Comparison of ENCODE assay signal across 18 cellular contexts in the genomic region with DNA sequence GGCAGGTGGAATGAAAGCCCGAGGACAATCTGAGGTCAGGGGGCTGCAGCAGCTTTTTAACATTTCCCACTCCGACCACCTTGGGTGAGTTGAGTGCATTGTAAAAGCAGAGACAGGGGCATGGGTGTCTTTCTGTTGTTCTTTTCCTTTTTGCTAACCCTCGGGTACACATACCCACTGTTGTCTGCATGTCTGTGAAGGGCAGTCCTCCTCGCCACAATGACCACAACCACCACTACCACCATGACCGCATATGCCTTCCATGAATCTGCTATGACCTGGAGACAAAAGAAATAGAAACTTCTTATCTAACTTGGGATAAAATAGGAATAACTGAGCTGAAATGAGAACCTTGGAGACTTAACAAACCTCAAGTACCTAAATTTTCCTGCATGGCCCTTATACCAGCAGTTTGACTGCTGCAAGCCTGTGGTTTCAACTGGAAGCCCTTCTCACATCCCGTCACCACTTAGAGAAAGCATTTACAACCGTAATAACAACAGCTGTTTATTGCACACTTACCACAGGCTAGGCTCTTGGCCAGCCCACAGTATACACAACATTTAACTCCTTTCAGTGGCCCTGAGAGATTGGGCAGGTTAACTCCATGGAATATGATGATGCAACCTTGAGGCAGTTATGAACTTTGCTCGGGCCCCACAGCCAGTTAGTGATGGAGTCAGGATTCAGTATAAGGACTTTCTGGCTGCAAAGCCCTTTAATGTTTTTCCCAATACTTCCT.
DNase-seq lines count a peak whose midpoint lies in the region; ATAC-seq and TF ChIP-seq lines count a peak whose summit lies in the region.
"Had no signal": no experiment of that assay in that cellular context is flagged by ENCODE, and none has a peak within 500 bp of the region (broad histone marks: within the 10 kb centered on the region; RNA-seq: fewer than 3 reads in every experiment).

No MANE protein-coding gene starts in this region.

- no peaks in the 10 kb centered on the region for H3F3A ChIP-seq in Loucy (ENCODE audit: low read depth)

- peaks cover 13% of the 10 kb centered on the region for H3K4me1 ChIP-seq in Loucy (ENCODE audit: insufficient read depth, low read length, poor library complexity, severe bottlenecking)

- peak; percentile 6 for DNase-seq in EH (ENCODE audit: low read depth)
- DNase-seq in cardiac fibroblast (ENCODE audit: low read depth in 2 of 2): peak; percentile 5 to 23
- DNase-seq in myocyte (ENCODE audit: low read depth): peak; percentile 77
- no peak for DNase-seq in NCI-H146 treated with DMSO at 0.1 percent for 48 hours (lab: John Stamatoyannopoulos, UW; ENCODE audit: unreplicated experiment)
- DNase-seq in NCI-H1436 treated with DMSO at 0.1 percent for 48 hours (lab: John Stamatoyannopoulos, UW): no peak
- DNase-seq: activated CD4-positive, alpha-beta T cell treated with anti-CD3 and anti-CD28 coated beads for 48 hours; activated naive CD8-positive, alpha-beta T cell treated with anti-CD3 and anti-CD28 coated beads for 36 hours; activated T-cell treated with anti-CD3 and anti-CD28 coated beads, Interleukin-2, amount 50 U/mL, for 24 hours; DMS53; effector CD8-positive, alpha-beta T cell; NCI-H1417 treated with DMSO at 0.1 percent for 48 hours; NCI-H446; retina; stimulated activated CD4-positive, alpha-beta T cell treated with anti-CD3 and anti-CD28 coated beads, Interleukin-1b, Interleukin-23, amount 100 ng/mL, for 48 hours had no signal

- no peaks in the 10 kb centered on the region for H3K9me2 ChIP-seq in Loucy (replicated peaks; ENCODE audit: low read depth, low read length)

- no peak overlapping the region for H3K9ac ChIP-seq in Loucy (ENCODE audit: low read depth, low read length, poor library complexity, severe bottlenecking)

- H2AFZ ChIP-seq in Loucy (ENCODE audit: low read length): no peak overlapping the region

- no peaks in the 10 kb centered on the region for H3K9me3 ChIP-seq in Loucy (ENCODE audit: insufficient read depth, low read depth, low read length)
- H3K9me3 ChIP-seq: thoracic aorta had no signal

- H3K4me2 ChIP-seq in Loucy (ENCODE audit: low read depth, low read length, poor library complexity, severe bottlenecking): peak overlapping the region; percentile 46

- H4K20me1 ChIP-seq in Loucy (ENCODE audit: insufficient read depth, low read length, poor library complexity, severe bottlenecking): no peaks in the 10 kb centered on the region

- H3K4me3 ChIP-seq in Loucy (ENCODE audit: low read length, poor library complexity, severe bottlenecking) (peak overlapping the region; percentile 33), cardiac fibroblast (replicated peaks in 1 of 2; ENCODE audit: low read depth in 2 of 2, low read length in 2 of 2) (no peak overlapping the region)
- H3K4me3 ChIP-seq: thoracic aorta had no signal

- no peaks in the 10 kb centered on the region for H3K36me3 ChIP-seq in Loucy (ENCODE audit: insufficient read depth, low read length)
- H3K36me3 ChIP-seq: thoracic aorta had no signal

- TF ChIP-seq CTCF in Loucy (conservative IDR thresholded peaks at IDR 0.05; ENCODE audit: low read length) (no peak), cardiac fibroblast (IDR thresholded peaks at IDR 0.05; ENCODE audit: low read depth, low read length) (no peak)

- ATAC-seq in GM18870 (IDR thresholded peaks at IDR 0.05; ENCODE audit: unreplicated experiment) (no peak), GM21825 (IDR thresholded peaks at IDR 0.05; ENCODE audit: unreplicated experiment) (no peak)

- H3K79me2 ChIP-seq in Loucy (ENCODE audit: insufficient read depth, low read length): no peaks in the 10 kb centered on the region

- no peaks in the 10 kb centered on the region for H3K27me3 ChIP-seq in Loucy (ENCODE audit: insufficient read depth, low read length, poor library complexity, severe bottlenecking)

Comparison
In these comparisons a context has a peak if more than half of its experiments do, and no peak if none do; other contexts are left out.
1. DNase-seq: peak in EH (single experiment), cardiac fibroblast (2 of 2) and myocyte (single experiment); none in NCI-H146 treated with DMSO at 0.1 percent for 48 hours (single experiment) and NCI-H1436 treated with DMSO at 0.1 percent for 48 hours (single experiment).